25 cellular contexts compared by ENCODE assay signal in genomic region chr7:103657474-103657894, GRCh38.
A peak's percentile ranks its signal among the peaks of the same experiment; 100 is the strongest.
DNase-seq lines count a peak whose midpoint lies in the region; ATAC-seq, FAIRE-seq and TF ChIP-seq lines count a peak whose summit lies in the region.
"Had no signal": no experiment of that assay in that cellular context is flagged by ENCODE, and none has a peak within 500 bp of the region (broad histone marks: within the 10 kb centered on the region; RNA-seq: fewer than 3 reads in every experiment).

No MANE protein-coding gene starts in this region.

- no peak overlapping the region for H3K9ac ChIP-seq in HepG2 (ENCODE audit: insufficient read depth, low read depth, low read length)
- H3K9ac ChIP-seq: BLaER1 treated with 17β-estradiol and CSF1 and Interleukin-3, amounts not matched to agents 10 nM and 100 nM had no signal

- H2AFZ ChIP-seq in HepG2 (ENCODE audit: low read length) (no peak overlapping the region), hepatocyte (no peak overlapping the region)
- H2AFZ ChIP-seq: GM23338 had no signal

- CTCF ChIA-PET in HepG2 (lab: Yijun Ruan, JAX; ENCODE audit: low intra/inter-chr PET ratio, low total read pairs) = no interaction called here

- no peak for DNase-seq in HepG2 (ENCODE audit: low spot score)
- no peak for DNase-seq in right lobe of liver
- peak; percentile 35 for DNase-seq in SK-N-DZ (ENCODE audit: low spot score)
- peak; percentile 8 for DNase-seq in hepatocyte (ENCODE audit: low spot score)
- DNase-seq in NCI-H1436 (lab: John Stamatoyannopoulos, UW) = no peak
- no peak for DNase-seq in activated CD4-positive, alpha-beta T cell treated with anti-CD3 and anti-CD28 coated beads, Interleukin-2, amount 50 U/mL, for 1 hour
- DNase-seq in sigmoid colon = no peak
- DNase-seq: 8988T; ACHN; AML-193; BE2C; CD4-positive, alpha-beta T cell; CD8-positive, alpha-beta memory T cell; DMS 273 treated with DMSO at 0.1 percent for 48 hours; DMS79; EL; GDM1; H9 had no signal

- BruUV-seq in HepG2 (replicated peaks; lab: Mats Ljungman, UMichigan) = no TSS peak

- H3K79me2 ChIP-seq in HepG2 (ENCODE audit: insufficient read depth, low read length) (no peaks in the 10 kb centered on the region), hepatocyte (no peaks in the 10 kb centered on the region)

- H3K4me2 ChIP-seq in HepG2 (ENCODE audit: low read depth, low read length) (no peak overlapping the region), hepatocyte (no peak overlapping the region)
- H3K4me2 ChIP-seq: A549; BLaER1 treated with 17β-estradiol and CSF1 and Interleukin-3, amounts not matched to agents 10 nM and 100 nM; GM23338 had no signal

- H3K36me3 ChIP-seq in HepG2 (replicated peaks in 1 of 2; ENCODE audit: control insufficient read depth in 1 of 2, insufficient read depth in 2 of 2, low read length in 2 of 2) = peaks cover 0 to 20% of the 10 kb centered on the region in 2 experiments; a peak in 3 of 5 replicates
- no peaks in the 10 kb centered on the region for H3K36me3 ChIP-seq in right lobe of liver
- no peaks in the 10 kb centered on the region for H3K36me3 ChIP-seq in hepatocyte (replicated peaks; ENCODE audit: insufficient read depth, low read depth)
- H3K36me3 ChIP-seq in sigmoid colon = no peaks in the 10 kb centered on the region
- H3K36me3 ChIP-seq: BLaER1 treated with 17β-estradiol and CSF1 and Interleukin-3, amounts not matched to agents 10 nM and 100 nM had no signal

- POLR2A ChIA-PET in HepG2 (lab: Yijun Ruan, JAX) = no interaction called here

- H3K9me3 ChIP-seq in HepG2 (ENCODE audit: low read length) = no peaks in the 10 kb centered on the region
- H3K9me3 ChIP-seq in right lobe of liver = no peaks in the 10 kb centered on the region
- no peaks in the 10 kb centered on the region for H3K9me3 ChIP-seq in hepatocyte (ENCODE audit: low read depth)
- no peaks in the 10 kb centered on the region for H3K9me3 ChIP-seq in sigmoid colon
- H3K9me3 ChIP-seq: A549; BE2C; BLaER1 treated with 17β-estradiol and CSF1 and Interleukin-3, amounts not matched to agents 10 nM and 100 nM had no signal

- WGBS in HepG2 (ENCODE audit: low lambda C conversion rate) = 91% methylated on average over 4 of the region's 4 CpGs
- 67% methylated on average over 4 of the region's 4 CpGs for WGBS in right lobe of liver (ENCODE audit: insufficient coverage, low coverage, low lambda C conversion rate, missing lambda C conversion rate)
- 44% methylated on average over 4 of the region's 4 CpGs for WGBS in hepatocyte (ENCODE audit: low lambda C conversion rate, missing lambda C conversion rate)
- WGBS in sigmoid colon, 2 donors = 34 to 64% methylated on average over 4 of the region's 4 CpGs

- H3K4me1 ChIP-seq in HepG2 (ENCODE audit: insufficient read depth, low read length) = peaks cover 52% of the 10 kb centered on the region
- H3K4me1 ChIP-seq in right lobe of liver = peaks cover 0 to 10% (median 0%) of the 10 kb centered on the region in 4 donors
- peaks cover 4% of the 10 kb centered on the region for H3K4me1 ChIP-seq in hepatocyte (ENCODE audit: insufficient read depth)
- no peaks in the 10 kb centered on the region for H3K4me1 ChIP-seq in sigmoid colon
- H3K4me1 ChIP-seq: BLaER1 treated with 17β-estradiol and CSF1 and Interleukin-3, amounts not matched to agents 10 nM and 100 nM had no signal

- H3K4me3 ChIP-seq in HepG2 (replicated peaks in 1 of 3; ENCODE audit: insufficient read depth in 1 of 3, low read depth in 2 of 3, low read length in 3 of 3) = no peak overlapping the region
- H3K4me3 ChIP-seq in right lobe of liver = no peak overlapping the region
- no peak overlapping the region for H3K4me3 ChIP-seq in hepatocyte
- H3K4me3 ChIP-seq in sigmoid colon = no peak overlapping the region
- H3K4me3 ChIP-seq: A549; BLaER1 treated with 17β-estradiol and CSF1 and Interleukin-3, amounts not matched to agents 10 nM and 100 nM; GM12878; GM23338 had no signal

- in situ Hi-C loops in HepG2 (cut with HindIII; ENCODE audit: extremely low pct_ligation_motif_present, low pct_unique_long_range_greater_than_20kb) = no loop called here

- TF ChIP-seq POLR2A in HepG2 (IDR thresholded peaks at IDR 0.05; ENCODE audit: insufficient read depth in 1 of 2, low read depth in 2 of 2, low read length in 2 of 2) (no peak), right lobe of liver (IDR thresholded peaks at IDR 0.05) (no peak), sigmoid colon (IDR thresholded peaks at IDR 0.05) (no peak)

- H4K20me1 ChIP-seq in HepG2 (ENCODE audit: insufficient read depth, low read length) (no peaks in the 10 kb centered on the region), hepatocyte (ENCODE audit: insufficient read depth, poor library complexity, severe bottlenecking) (no peaks in the 10 kb centered on the region)
- H4K20me1 ChIP-seq: BLaER1 treated with 17β-estradiol and CSF1 and Interleukin-3, amounts not matched to agents 10 nM and 100 nM had no signal

- no peak for FAIRE-seq in HepG2 (lab: Jason Lieb, UNC)
- FAIRE-seq: A549, D721Med, GM12878, GM19239 had no signal

- ATAC-seq in HepG2 = no peak
- ATAC-seq in right lobe of liver = no peak
- ATAC-seq: A549, GM12878, GM23338, HCT116 had no signal

- intact Hi-C loops in HepG2 (cut with micrococcal nuclease; ENCODE audit: unreplicated experiment) (no loop called here), right lobe of liver (cut with DNase I) (no loop called here), sigmoid colon (cut with DNase I) (no loop called here)

- peak overlapping the region; percentile 17 for H3K27ac ChIP-seq in HepG2 (ENCODE audit: extremely low read length, insufficient read depth, low read length)
- no peak overlapping the region for H3K27ac ChIP-seq in right lobe of liver
- H3K27ac ChIP-seq in hepatocyte = no peak overlapping the region
- H3K27ac ChIP-seq in sigmoid colon = no peak overlapping the region
- H3K27ac ChIP-seq: A549; BLaER1 treated with 17β-estradiol and CSF1 and Interleukin-3, amounts not matched to agents 10 nM and 100 nM had no signal

- H3K27me3 ChIP-seq in HepG2 (ENCODE audit: control insufficient read depth in 1 of 2, insufficient read depth in 2 of 2, low read length in 2 of 2) = no peaks in the 10 kb centered on the region
- H3K27me3 ChIP-seq in right lobe of liver = no peaks in the 10 kb centered on the region
- H3K27me3 ChIP-seq in hepatocyte = no peaks in the 10 kb centered on the region
- H3K27me3 ChIP-seq in sigmoid colon = no peaks in the 10 kb centered on the region
- H3K27me3 ChIP-seq: BE2C; BLaER1 treated with 17β-estradiol and CSF1 and Interleukin-3, amounts not matched to agents 10 nM and 100 nM had no signal

- TF ChIP-seq EP300 in HepG2 (IDR thresholded peaks at IDR 0.05; ENCODE audit: low read depth in 2 of 2, low read length in 2 of 2) (no peak), HepG2 (CRISPR knock-in tag; IDR thresholded peaks at IDR 0.05; ENCODE audit: borderline replicate concordance) (no peak), sigmoid colon (IDR thresholded peaks at IDR 0.05) (no peak)

- H3K9me2 ChIP-seq in hepatocyte (replicated peaks; ENCODE audit: insufficient read depth) = no peaks in the 10 kb centered on the region

- TF ChIP-seq CTCF in HepG2 (CRISPR knock-in tag; IDR thresholded peaks at IDR 0.05) = no peak
- no peak for TF ChIP-seq CTCF in right lobe of liver (IDR thresholded peaks at IDR 0.05)
- TF ChIP-seq CTCF in hepatocyte (IDR thresholded peaks at IDR 0.05; ENCODE audit: poor library complexity) = no peak
- TF ChIP-seq CTCF in sigmoid colon (IDR thresholded peaks at IDR 0.05) = no peak

- TF ChIP-seq RAD21 in HepG2 (CRISPR knock-in tag; IDR thresholded peaks at IDR 0.05) = no peak

TF ChIP-seq in HepG2, 621 proteins besides CTCF, POLR2A, EP300 and RAD21 (continues in another document):
- no peak for TF ChIP-seq ZNF18 (CRISPR knock-in tag; IDR thresholded peaks at IDR 0.05; ENCODE audit: insufficient replicate concordance)
- no peak for TF ChIP-seq ETS1 (CRISPR knock-in tag; IDR thresholded peaks at IDR 0.05)
- TF ChIP-seq STAT6 (CRISPR knock-in tag; IDR thresholded peaks at IDR 0.05; ENCODE audit: borderline replicate concordance) = no peak
- no peak for TF ChIP-seq ZNF776 (CRISPR knock-in tag; IDR thresholded peaks at IDR 0.05)
- no peak for TF ChIP-seq ATF1 (CRISPR knock-in tag; IDR thresholded peaks at IDR 0.05)

Comparison
In these comparisons a context has a peak if more than half of its experiments do, and no peak if none do; other contexts are left out.
1. DNase-seq: peak in SK-N-DZ (single experiment) and hepatocyte (single experiment); none in HepG2 (single experiment), right lobe of liver (0 of 3), NCI-H1436 (single experiment), activated CD4-positive, alpha-beta T cell treated with anti-CD3 and anti-CD28 coated beads, Interleukin-2, amount 50 U/mL, for 1 hour (single experiment) and sigmoid colon (single experiment).